ENCODE assay signal across 8 cellular contexts in the genomic region with DNA sequence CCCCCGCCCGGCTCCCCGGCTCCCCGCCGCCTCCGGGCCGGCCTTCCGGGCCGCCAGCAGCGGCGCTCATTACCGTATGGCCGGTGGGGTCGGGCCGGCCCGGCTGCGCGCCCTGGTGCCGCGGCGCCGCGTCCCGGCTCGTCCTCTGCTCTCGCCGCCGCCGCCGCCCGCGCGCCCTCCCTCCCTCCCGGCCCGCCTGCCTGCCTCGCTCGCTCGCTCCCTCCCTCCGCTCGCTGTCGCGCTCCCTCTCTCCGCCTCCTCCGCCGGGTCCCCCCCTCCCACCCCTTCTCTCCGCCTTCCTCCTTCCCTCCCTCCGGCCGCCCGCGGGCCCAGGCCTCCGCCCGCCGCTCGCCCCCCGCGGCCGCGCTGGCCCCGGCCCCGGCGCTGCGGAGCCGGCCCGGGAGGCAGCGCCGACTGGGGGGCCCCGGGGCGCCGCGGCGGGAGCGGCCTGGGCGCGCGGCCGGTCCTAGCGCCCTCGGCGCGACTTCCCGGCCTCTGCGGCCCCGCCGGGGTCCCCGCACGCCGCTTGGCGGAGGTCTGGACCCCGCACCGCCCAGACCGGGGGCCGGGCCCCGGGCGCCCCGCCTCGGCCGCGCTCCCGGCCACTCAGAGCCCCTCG.
DNase-seq lines count a peak whose midpoint lies in the region; ATAC-seq lines count a peak whose summit lies in the region.

Gene DNMT3A (minus strand): TSS at position 173 of the 619 bp plus-strand sequence. CDS start 27,941 bp downstream, outside the sequence.

- peak; percentile 33 for ATAC-seq in HG02642 (IDR thresholded peaks at IDR 0.05; ENCODE audit: poor library complexity, unreplicated experiment)
- peak; percentile 28 to 32 for ATAC-seq in activated CD4-positive, CD25-positive, alpha-beta regulatory T cell treated with anti-CD3 and anti-CD28 coated beads, Interleukin-2, amount 50 U/mL, for 24 hours

- H3K27ac ChIP-seq in cingulate gyrus (ENCODE audit: low read depth, low read length): peak within 1 kb of the TSS; percentile 81

- peak; percentile 60 to 87 (median 79) for DNase-seq in NCI-H1417 (lab: John Stamatoyannopoulos, UW)
- no peak for DNase-seq in NCI-H1417 treated with DMSO at 0.1 percent for 48 hours (lab: John Stamatoyannopoulos, UW)
- DNase-seq in NCI-H146 (lab: John Stamatoyannopoulos, UW): peak; percentile 80
- DNase-seq in kidney glomerular epithelial cell (lab: John Stamatoyannopoulos, UW): peak; percentile 21
- peak; percentile 77 for DNase-seq in stimulated activated CD4-positive, alpha-beta T cell treated with anti-CD3 and anti-CD28 coated beads, Interleukin-15, amount 100 ng/mL, for 24 hours
